ENCODE assay signal across 12 cellular contexts in genomic region chr12:131735153-131735456, GRCh38. TPM values are rescaled to one million over a fixed set of nuclear protein-coding genes. Genes with fewer than 3 reads are reported as not detected.
DNase-seq lines count a peak whose midpoint lies in the region; ATAC-seq and TF ChIP-seq lines count a peak whose summit lies in the region.
"Had no signal": no experiment of that assay in that cellular context is flagged by ENCODE, and none has a peak within 500 bp of the region (broad histone marks: within the 10 kb centered on the region; RNA-seq: fewer than 3 reads in every experiment).

No MANE protein-coding gene starts in this region.

- peaks cover 13 to 19% of the 10 kb centered on the region in 2 experiments; a peak in 3 of 4 replicates for H3K79me1 ChIP-seq in IMR-90 (ENCODE audit: low read depth in 1 of 2, low read length in 2 of 2)

- no peak overlapping the region for H3K4me2 ChIP-seq in IMR-90 (ENCODE audit: low read depth, low read length)
- no peak overlapping the region for H3K4me2 ChIP-seq in smooth muscle cell
- H3K4me2 ChIP-seq: BLaER1 treated with 17β-estradiol and CSF1 and Interleukin-3, amounts not matched to agents 10 nM and 100 nM had no signal

- no peak overlapping the region for H4K91ac ChIP-seq in IMR-90 (ENCODE audit: insufficient read depth, low read depth, low read length)

- H3K27ac ChIP-seq in IMR-90 (ENCODE audit: insufficient read depth, low read length), result no peak overlapping the region
- H3K27ac ChIP-seq in dorsolateral prefrontal cortex, result peak overlapping the region in 46 of 59 donors; percentile 20 to 97 (median 89)
- H3K27ac ChIP-seq in smooth muscle cell (ENCODE audit: low read depth), result peak overlapping the region; percentile 60
- no peak overlapping the region for H3K27ac ChIP-seq in lower lobe of right lung
- H3K27ac ChIP-seq: BLaER1 treated with 17β-estradiol and CSF1 and Interleukin-3, amounts not matched to agents 10 nM and 100 nM had no signal

- DNase-seq in activated T-cell treated with anti-CD3 and anti-CD28 coated beads, Interleukin-2, amount 50 U/mL, for 4 hours, result no peak
- DNase-seq in activated T-cell treated with anti-CD3 and anti-CD28 coated beads, Interleukin-2, amount 50 U/mL, for 24 hours, result no peak
- DNase-seq in IMR-90 (no peak), dorsolateral prefrontal cortex (no peak), smooth muscle cell (lab: John Stamatoyannopoulos, UW; ENCODE audit: unreplicated experiment) (no peak), lower lobe of right lung (no peak)
- DNase-seq: ACHN; CD4-positive, CD25-positive, alpha-beta regulatory T cell; DMS53; GF-D8 had no signal

- dilution Hi-C loops in IMR-90 (cut with HindIII; ENCODE audit: low sequenced_read_pairs, unreplicated experiment), result no loop called here

- H3K36me3 ChIP-seq in IMR-90 (ENCODE audit: control insufficient read depth, insufficient read depth, low read length), result peaks cover 46% of the 10 kb centered on the region
- no peaks in the 10 kb centered on the region for H3K36me3 ChIP-seq in smooth muscle cell (ENCODE audit: low read depth)
- H3K36me3 ChIP-seq in lower lobe of right lung, result peaks cover 78% of the 10 kb centered on the region

- no peak overlapping the region for H2BK15ac ChIP-seq in IMR-90 (ENCODE audit: low read depth, low read length)

- no peaks in the 10 kb centered on the region for H3K27me3 ChIP-seq in IMR-90 (ENCODE audit: control insufficient read depth, insufficient read depth, low read length)
- H3K27me3 ChIP-seq in dorsolateral prefrontal cortex, result no peaks in the 10 kb centered on the region
- H3K27me3 ChIP-seq in smooth muscle cell (ENCODE audit: low read depth), result no peaks in the 10 kb centered on the region
- no peaks in the 10 kb centered on the region for H3K27me3 ChIP-seq in lower lobe of right lung (ENCODE audit: low read depth)
- H3K27me3 ChIP-seq: BLaER1 treated with 17β-estradiol and CSF1 and Interleukin-3, amounts not matched to agents 10 nM and 100 nM had no signal

- TF ChIP-seq RAD21 in IMR-90 (IDR thresholded peaks at IDR 0.05; ENCODE audit: low read length), result no peak

- no peak overlapping the region for H2AK5ac ChIP-seq in IMR-90 (ENCODE audit: low read depth, low read length)

- H3K4me1 Mint-ChIP-seq in activated T-cell treated with anti-CD3 and anti-CD28 coated beads, Interleukin-2, amount 50 U/mL, for 4 hours (ENCODE audit: low read depth), result no peaks in the 10 kb centered on the region
- peaks cover 2% of the 10 kb centered on the region for H3K4me1 Mint-ChIP-seq in activated T-cell treated with anti-CD3 and anti-CD28 coated beads, Interleukin-2, amount 50 U/mL, for 24 hours (ENCODE audit: low read depth)

- H4K8ac ChIP-seq in IMR-90 (ENCODE audit: low read depth in 2 of 2, low read length in 2 of 2), result no peak overlapping the region

- H3K9me3 ChIP-seq in IMR-90 (ENCODE audit: control insufficient read depth, insufficient read depth, low read length) (no peaks in the 10 kb centered on the region), smooth muscle cell (replicated peaks; ENCODE audit: low read depth) (no peaks in the 10 kb centered on the region), lower lobe of right lung (no peaks in the 10 kb centered on the region)

- TF ChIP-seq POLR2A in IMR-90 (IDR thresholded peaks at IDR 0.05; ENCODE audit: low read depth, low read length), result no peak

- H3K9ac ChIP-seq in IMR-90 (ENCODE audit: low read depth, low read length), result no peak overlapping the region
- no peak overlapping the region for H3K9ac ChIP-seq in smooth muscle cell (ENCODE audit: low read depth)

- no peak overlapping the region for H4K5ac ChIP-seq in IMR-90 (ENCODE audit: low read depth, low read length)

- H3F3A ChIP-seq in smooth muscle cell (ENCODE audit: low read depth), result no peaks in the 10 kb centered on the region

- no peak overlapping the region for H3K56ac ChIP-seq in IMR-90 (ENCODE audit: extremely low read depth, insufficient read depth, low read length)

- peak; percentile 25 to 48 for ATAC-seq in activated T-cell treated with anti-CD3 and anti-CD28 coated beads, Interleukin-2, amount 50 U/mL, for 4 hours
- ATAC-seq in IMR-90 (ENCODE audit: low read depth), result no peak
- ATAC-seq in lower lobe of right lung, result no peak
- ATAC-seq in HG02798 (IDR thresholded peaks at IDR 0.05; ENCODE audit: poor library complexity, unreplicated experiment), result no peak

- no peak overlapping the region for H3K14ac ChIP-seq in IMR-90 (replicated peaks; ENCODE audit: low read depth, low read length)

- WGBS in IMR-90 (ENCODE audit: extremely low coverage in 2 of 2, insufficient read length in 1 of 2), 2 experiments, result no CpG with 5 or more reads among the region's 10 CpGs
- WGBS in smooth muscle cell (ENCODE audit: low lambda C conversion rate), result 87% methylated on average over 10 of the region's 10 CpGs

- intact Hi-C loops in IMR-90 (cut with micrococcal nuclease) (no loop called here), dorsolateral prefrontal cortex (cut with DNase I) (no loop called here), lower lobe of right lung (cut with DNase I) (no loop called here)

- CTCF ChIA-PET in IMR-90 (lab: Yijun Ruan, JAX), result no interaction called here

- H3K18ac ChIP-seq in IMR-90 (ENCODE audit: low read depth, low read length), result no peak overlapping the region

- H3K23ac ChIP-seq in IMR-90 (ENCODE audit: low read depth, low read length), result no peak overlapping the region

- no peak overlapping the region for H3K4ac ChIP-seq in IMR-90 (ENCODE audit: low read depth, low read length)

- H3K4me1 ChIP-seq in IMR-90 (ENCODE audit: control insufficient read depth, insufficient read depth, low read length) (peaks cover 3% of the 10 kb centered on the region), smooth muscle cell (ENCODE audit: low read depth) (no peaks in the 10 kb centered on the region), lower lobe of right lung (no peaks in the 10 kb centered on the region)
- H3K4me1 ChIP-seq: BLaER1 treated with 17β-estradiol and CSF1 and Interleukin-3, amounts not matched to agents 10 nM and 100 nM had no signal

- no peaks in the 10 kb centered on the region for H3K9me3 Mint-ChIP-seq in activated T-cell treated with anti-CD3 and anti-CD28 coated beads, Interleukin-2, amount 50 U/mL, for 4 hours
- no peaks in the 10 kb centered on the region for H3K9me3 Mint-ChIP-seq in activated T-cell treated with anti-CD3 and anti-CD28 coated beads, Interleukin-2, amount 50 U/mL, for 24 hours
- H3K9me3 Mint-ChIP-seq: CD4-positive, CD25-positive, alpha-beta regulatory T cell had no signal

- POLR2A ChIA-PET in IMR-90 (lab: Charles Lee; ENCODE audit: unreplicated experiment), result no interaction called here

- no peak overlapping the region for H3K27ac Mint-ChIP-seq in activated T-cell treated with anti-CD3 and anti-CD28 coated beads, Interleukin-2, amount 50 U/mL, for 24 hours

- no peak for TF ChIP-seq CTCF in IMR-90 (conservative IDR thresholded peaks at IDR 0.05; ENCODE audit: low read depth, low read length)
- no peak for TF ChIP-seq CTCF in dorsolateral prefrontal cortex (IDR thresholded peaks at IDR 0.05 in 54 of 56, conservative IDR thresholded peaks at IDR 0.05 in 2 of 56; ENCODE audit: low read depth in 1 of 56, partially characterized antibody in 56 of 56)
- TF ChIP-seq CTCF in smooth muscle cell (IDR thresholded peaks at IDR 0.05; ENCODE audit: borderline replicate concordance, insufficient read depth, poor library complexity, severe bottlenecking), result no peak
- no peak for TF ChIP-seq CTCF in lower lobe of right lung (IDR thresholded peaks at IDR 0.05)

- no peaks in the 10 kb centered on the region; the same call in 1 of the 2 replicates for H3K9me1 ChIP-seq in IMR-90 (ENCODE audit: insufficient read depth, low read length)

- peaks cover 6% of the 10 kb centered on the region; the same call in 1 of the 2 replicates for H4K20me1 ChIP-seq in IMR-90 (ENCODE audit: insufficient read depth, low read length)
- no peaks in the 10 kb centered on the region for H4K20me1 ChIP-seq in smooth muscle cell (ENCODE audit: low read depth)

- no peak overlapping the region for H3K4me3 Mint-ChIP-seq in activated T-cell treated with anti-CD3 and anti-CD28 coated beads, Interleukin-2, amount 50 U/mL, for 4 hours
- H3K4me3 Mint-ChIP-seq in activated T-cell treated with anti-CD3 and anti-CD28 coated beads, Interleukin-2, amount 50 U/mL, for 24 hours, result no peak overlapping the region

- no peak overlapping the region for H2BK5ac ChIP-seq in IMR-90 (ENCODE audit: low read depth, low read length, poor library complexity, severe bottlenecking)

- peak overlapping the region; percentile 35 for H2AK9ac ChIP-seq in IMR-90 (replicated peaks; ENCODE audit: low read depth, low read length, poor library complexity)

- H2BK120ac ChIP-seq in IMR-90 (ENCODE audit: low read depth, low read length), result no peak overlapping the region

- H3K4me3 ChIP-seq in IMR-90 (ENCODE audit: insufficient read depth, low read depth, low read length) (no peak overlapping the region), dorsolateral prefrontal cortex (no peak overlapping the region), smooth muscle cell (no peak overlapping the region), lower lobe of right lung (no peak overlapping the region)
- H3K4me3 ChIP-seq: BLaER1 treated with 17β-estradiol and CSF1 and Interleukin-3, amounts not matched to agents 10 nM and 100 nM had no signal

- peaks cover 39% of the 10 kb centered on the region for H3K36me3 Mint-ChIP-seq in activated T-cell treated with anti-CD3 and anti-CD28 coated beads, Interleukin-2, amount 50 U/mL, for 4 hours (ENCODE audit: insufficient read depth)
- H3K36me3 Mint-ChIP-seq in activated T-cell treated with anti-CD3 and anti-CD28 coated beads, Interleukin-2, amount 50 U/mL, for 24 hours (ENCODE audit: low read depth), result peaks cover 92% of the 10 kb centered on the region

- H2AFZ ChIP-seq in IMR-90 (replicated peaks; ENCODE audit: low read length, poor library complexity) (no peak overlapping the region), smooth muscle cell (ENCODE audit: low read depth) (no peak overlapping the region)

- H3K79me2 ChIP-seq in smooth muscle cell (ENCODE audit: low read depth), result no peaks in the 10 kb centered on the region

- BruUV-seq in IMR-90 (replicated peaks; lab: Mats Ljungman, UMichigan), result no TSS peak

- H3K27me3 Mint-ChIP-seq in activated T-cell treated with anti-CD3 and anti-CD28 coated beads, Interleukin-2, amount 50 U/mL, for 4 hours (ENCODE audit: low read depth), result no peaks in the 10 kb centered on the region
- H3K27me3 Mint-ChIP-seq in activated T-cell treated with anti-CD3 and anti-CD28 coated beads, Interleukin-2, amount 50 U/mL, for 24 hours, result no peaks in the 10 kb centered on the region
- H3K27me3 Mint-ChIP-seq: CD4-positive, CD25-positive, alpha-beta regulatory T cell had no signal

- no peak overlapping the region for H2BK20ac ChIP-seq in IMR-90 (ENCODE audit: low read depth, low read length)

- in situ Hi-C loops in IMR-90 (cut with MboI; ENCODE audit: low sequenced_read_pairs), result no loop called here

RNA-seq across cellular contexts. Expression of gene SFSWAP, which starts 24.2 kb away (rescaled TPM):
- 10 to 100 TPM; 72.4 to 77.8 (median 76.7) TPM for total RNA-seq in activated T-cell treated with anti-CD3 and anti-CD28 coated beads, Interleukin-2, amount 50 U/mL, for 4 hours
- total RNA-seq in IMR-90 (2012; rRNA removed), result 19.7 and 20.6 TPM in 2 replicates
- polyA plus RNA-seq in IMR-90 (2012; rRNA removed), result 22.4 and 30.5 TPM in 2 replicates
- polyA plus RNA-seq in IMR-90 (2012; cell fraction: cytosol; rRNA removed), result 10.1 and 18.5 TPM in 2 replicates
- polyA plus RNA-seq in IMR-90 (2012; cell fraction: nucleus; rRNA removed; ENCODE audit: low replicate concordance), result 140 and 253 TPM in 2 replicates
- 100 to 1,000 TPM in 4 of 120 experiments, 10 to 100 TPM in 116; 42.1 to 121 (median 68.6) TPM for total RNA-seq in dorsolateral prefrontal cortex
- total RNA-seq in smooth muscle cell, result 19.4 and 32.3 TPM in 2 replicates
- 24.1 and 33.5 TPM in 2 replicates for polyA plus RNA-seq in smooth muscle cell
- 46.9 TPM for total RNA-seq in lower lobe of right lung

Comparison
In these comparisons a context has a peak if more than half of its experiments do, and no peak if none do; other contexts are left out.
1. ATAC-seq: peak in activated T-cell treated with anti-CD3 and anti-CD28 coated beads, Interleukin-2, amount 50 U/mL, for 4 hours (2 of 2); none in IMR-90 (single experiment), lower lobe of right lung (0 of 2) and HG02798 (single experiment).
2. H3K27ac ChIP-seq: peak in dorsolateral prefrontal cortex (46 of 59) and smooth muscle cell (single experiment); none in IMR-90 (single experiment) and lower lobe of right lung (single experiment).